In genomic region chr3:127215714-127216414, GRCh38 we compare ENCODE assay signal across 1 cellular context.
TF ChIP-seq lines count a peak whose summit lies in the region.

No MANE protein-coding gene starts in this region.

TF ChIP-seq in GM12878, 131 proteins besides CTCF, POLR2A, EP300 and RAD21 (continued from another document):
- TF ChIP-seq CEBPZ (IDR thresholded peaks at IDR 0.05; ENCODE audit: low read depth, low read length) (no peak), FOXM1 (IDR thresholded peaks at IDR 0.05; ENCODE audit: low read depth, low read length) (0 out of 2 replicates have a peak, but pooled peaks have one; percentile 5), BCL11A (IDR thresholded peaks at IDR 0.05; ENCODE audit: low read depth, low read length) (peak; percentile 21; the same call in 1 of the 2 replicates), JUNB (IDR thresholded peaks at IDR 0.05) (peak; percentile 81), SMAD5 (IDR thresholded peaks at IDR 0.05; ENCODE audit: low read depth) (peak; percentile 51; the same call in 1 of the 2 replicates), RELA (IDR thresholded peaks at IDR 0.05; ENCODE audit: borderline replicate concordance, partially characterized antibody) (peak; percentile 31), RUNX3 (IDR thresholded peaks at IDR 0.05; ENCODE audit: low read length) (peak; percentile 42; the same call in 1 of the 2 replicates), KLF5 (IDR thresholded peaks at IDR 0.05; ENCODE audit: partially characterized antibody) (peak; percentile 31), SMC3 (IDR thresholded peaks at IDR 0.05; ENCODE audit: borderline replicate concordance, low read length) (no peak), CBFB (IDR thresholded peaks at IDR 0.05; ENCODE audit: low read depth) (0 out of 2 replicates have a peak, but pooled peaks have one; percentile 11), ZBED1 (IDR thresholded peaks at IDR 0.05; ENCODE audit: borderline replicate concordance) (peak; percentile 57; the same call in 1 of the 2 replicates), IRF5 (IDR thresholded peaks at IDR 0.05; ENCODE audit: borderline replicate concordance) (no peak), CREB1 (IDR thresholded peaks at IDR 0.05; ENCODE audit: low read depth) (0 out of 2 replicates have a peak, but pooled peaks have one; percentile 9), HDGF (IDR thresholded peaks at IDR 0.05) (0 out of 2 replicates have a peak, but pooled peaks have one; percentile 13), E4F1 (IDR thresholded peaks at IDR 0.05; ENCODE audit: borderline replicate concordance, partially characterized antibody) (no peak), SP1 (IDR thresholded peaks at IDR 0.05; ENCODE audit: low read depth, low read length) (no peak), MAX (IDR thresholded peaks at IDR 0.05; ENCODE audit: low read depth, low read length) (no peak), ZNF622 (IDR thresholded peaks at IDR 0.05) (no peak), MXI1 (IDR thresholded peaks at IDR 0.05; ENCODE audit: low read depth, low read length) (no peak), MTA3 (IDR thresholded peaks at IDR 0.05; ENCODE audit: borderline replicate concordance, low read length) (peak; percentile 6; the same call in 1 of the 2 replicates), NKRF (conservative IDR thresholded peaks at IDR 0.05) (no peak), MYC (IDR thresholded peaks at IDR 0.05; ENCODE audit: insufficient read depth, insufficient read length, insufficient replicate concordance, low read length, severe bottlenecking) (no peak), CREM (IDR thresholded peaks at IDR 0.05; ENCODE audit: low read depth) (peak; percentile 10), PML (IDR thresholded peaks at IDR 0.05; ENCODE audit: low read length) (peak; percentile 54; the same call in 1 of the 2 replicates), TCF7 (IDR thresholded peaks at IDR 0.05; ENCODE audit: borderline replicate concordance) (peak; percentile 13; the same call in 1 of the 2 replicates), JUND (IDR thresholded peaks at IDR 0.05; ENCODE audit: low read depth, low read length) (0 out of 2 replicates have a peak, but pooled peaks have one; percentile 48), ZNF687 (IDR thresholded peaks at IDR 0.05) (peak; percentile 62; the same call in 1 of the 2 replicates), NFIC (IDR thresholded peaks at IDR 0.05; ENCODE audit: low read depth, low read length) (0 out of 2 replicates have a peak, but pooled peaks have one; percentile 34), MEF2B (IDR thresholded peaks at IDR 0.05; ENCODE audit: partially characterized antibody, poor library complexity, severe bottlenecking) (no peak), YBX1 (IDR thresholded peaks at IDR 0.05) (no peak; the same call in 1 of the 2 replicates), RAD51 (IDR thresholded peaks at IDR 0.05) (peak; percentile 59), STAT3 (IDR thresholded peaks at IDR 0.05; ENCODE audit: low read depth, low read length) (no peak), ZNF274 (IDR thresholded peaks at IDR 0.05; ENCODE audit: insufficient read depth, insufficient read length) (no peak), PAX8 (IDR thresholded peaks at IDR 0.05) (0 out of 2 replicates have a peak, but pooled peaks have one; percentile 58), EED (IDR thresholded peaks at IDR 0.05; ENCODE audit: low read depth) (peak; percentile 28; the same call in 1 of the 2 replicates), TAF1 (IDR thresholded peaks at IDR 0.05; ENCODE audit: borderline replicate concordance, low read depth, low read length) (peak; percentile 61; the same call in 1 of the 2 replicates), IRF4 (IDR thresholded peaks at IDR 0.05; ENCODE audit: low read depth, low read length) (peak; percentile 41; the same call in 1 of the 2 replicates)
